In genomic region chr22:33921576-33922181, GRCh38 we compare ENCODE assay signal across 8 cellular contexts. TPM values are rescaled to one million over a fixed set of nuclear protein-coding genes. Genes with fewer than 3 reads are reported as not detected.
A peak's percentile ranks its signal among the peaks of the same experiment; 100 is the strongest.
DNase-seq lines count a peak whose midpoint lies in the region; ATAC-seq and TF ChIP-seq lines count a peak whose summit lies in the region.

No MANE protein-coding gene starts in this region.

- H3K14ac ChIP-seq in H9 (ENCODE audit: insufficient read depth, low read length): peak overlapping the region; percentile 62

- H4K20me1 ChIP-seq in H9 (ENCODE audit: control insufficient read depth, insufficient read depth, insufficient read length): no peaks in the 10 kb centered on the region

- no peaks in the 10 kb centered on the region for H3K79me1 ChIP-seq in H9 (ENCODE audit: insufficient read depth, low read depth, low read length, poor library complexity, severe bottlenecking)

- no peaks in the 10 kb centered on the region for H3K9me3 ChIP-seq in H9 (ENCODE audit: control insufficient read depth, low read depth, low read length)
- no peaks in the 10 kb centered on the region for H3K9me3 ChIP-seq in SK-N-MC (ENCODE audit: low read depth, low read length)

- no peaks in the 10 kb centered on the region for H3K79me2 ChIP-seq in ACC112 (ENCODE audit: control insufficient read depth, insufficient read depth, low read length, unreplicated experiment)
- peaks cover 31% of the 10 kb centered on the region for H3K79me2 ChIP-seq in H9 (ENCODE audit: insufficient read depth, low read length)

- no peak overlapping the region for H2BK120ac ChIP-seq in H9 (ENCODE audit: low read depth, low read length, poor library complexity, severe bottlenecking)

- peak overlapping the region; percentile 80 for H3K18ac ChIP-seq in H9 (ENCODE audit: insufficient read length, low read depth, low read length)

- H3K36me3 ChIP-seq in ACC112 (ENCODE audit: insufficient read depth, low read length) (no peaks in the 10 kb centered on the region), SK-N-MC (ENCODE audit: insufficient read depth, low read length) (no peaks in the 10 kb centered on the region)

- ATAC-seq in GM18861 (IDR thresholded peaks at IDR 0.05; ENCODE audit: unreplicated experiment): no peak

- H4K5ac ChIP-seq in H9 (ENCODE audit: insufficient read length, low read depth, low read length): no peak overlapping the region

- H2BK20ac ChIP-seq in H9 (ENCODE audit: low read depth, low read length, poor library complexity, severe bottlenecking): no peak overlapping the region

- peaks cover 30% of the 10 kb centered on the region; the same call in 1 of the 2 replicates for H3K27me3 ChIP-seq in ACC112 (ENCODE audit: insufficient read depth, low read length)
- H3K27me3 ChIP-seq in H9 (ENCODE audit: insufficient read depth, low read length): no peaks in the 10 kb centered on the region; the same call in 1 of the 2 replicates
- no peaks in the 10 kb centered on the region for H3K27me3 ChIP-seq in layer of hippocampus (ENCODE audit: control insufficient read depth, insufficient read depth, low read length)

- H3K9me3 Mint-ChIP-seq in H9: no peaks in the 10 kb centered on the region

- H3K4me2 ChIP-seq in H9 (ENCODE audit: insufficient read depth, insufficient read length, low read length): peak overlapping the region; percentile 97

- no peaks in the 10 kb centered on the region for H3K4me1 ChIP-seq in ACC112 (ENCODE audit: control insufficient read depth, insufficient read depth, low read length, unreplicated experiment)
- H3K4me1 ChIP-seq in H9 (ENCODE audit: insufficient read depth, low read length): peaks cover 7% of the 10 kb centered on the region; the same call in 1 of the 2 replicates

- peaks cover 0 to 4% (median under 1%) of the 10 kb centered on the region in 3 experiments; a peak in 3 of 7 replicates for H3K36me3 Mint-ChIP-seq in H9 (ENCODE audit: insufficient read depth in 1 of 3, low read depth in 3 of 3)

- no peak overlapping the region for H2BK5ac ChIP-seq in H9 (ENCODE audit: insufficient read length, low read length)

- H4K91ac ChIP-seq in H9 (ENCODE audit: insufficient read length, low read depth, low read length): no peak overlapping the region

- peaks cover 45 to 59% of the 10 kb centered on the region in 2 experiments for H3K4me1 Mint-ChIP-seq in H9

- H3K4ac ChIP-seq in H9 (ENCODE audit: low read depth, low read length): no peak overlapping the region

- H3K23me2 ChIP-seq in H9 (ENCODE audit: insufficient read length, low read depth, low read length, poor library complexity, severe bottlenecking): peaks cover 25% of the 10 kb centered on the region

- peaks cover 18% of the 10 kb centered on the region for H3K27me3 Mint-ChIP-seq in H9 (ENCODE audit: low read depth)

- H4K8ac ChIP-seq in H9 (replicated peaks; ENCODE audit: insufficient read length, low read depth, low read length): no peak overlapping the region

- TF ChIP-seq CTCF in H9 (conservative IDR thresholded peaks at IDR 0.05) (no peak), coronary artery (IDR thresholded peaks at IDR 0.05) (no peak)

- no peak overlapping the region for H2BK15ac ChIP-seq in H9 (ENCODE audit: low read depth, low read length)

- H2AK5ac ChIP-seq in H9 (ENCODE audit: insufficient read length, low read length): no peak overlapping the region

- DNase-seq in H9: peak; percentile 88
- DNase-seq in SK-N-MC (ENCODE audit: low read depth, low spot score): no peak
- peak; percentile 79 for DNase-seq in coronary artery (ENCODE audit: low spot score)
- peak; percentile 14 for DNase-seq in stimulated activated CD4-positive, alpha-beta T cell treated with anti-CD3 and anti-CD28 coated beads, Interleukin-1b, Interleukin-23, amount 100 ng/mL, for 48 hours
- DNase-seq in effector CD8-positive, alpha-beta T cell (lab: John Stamatoyannopoulos, UW): no peak

- no peak overlapping the region for H3K23ac ChIP-seq in H9 (ENCODE audit: insufficient read length, low read depth, low read length)

- peak overlapping the region; percentile 85 to 94 for H3K4me3 Mint-ChIP-seq in H9

- H3K56ac ChIP-seq in H9 (ENCODE audit: insufficient read length, low read depth, low read length): no peak overlapping the region

- H2AFZ ChIP-seq in ACC112 (ENCODE audit: low read length, unreplicated experiment) (peak overlapping the region; percentile 91), H9 (ENCODE audit: low read length) (no peak overlapping the region)

- H3K27ac ChIP-seq in ACC112 (ENCODE audit: low read depth, low read length) (no peak overlapping the region), H9 (ENCODE audit: insufficient read length, low read depth, low read length) (no peak overlapping the region), SK-N-MC (no peak overlapping the region), coronary artery (peak overlapping the region; percentile 75 to 87), layer of hippocampus (ENCODE audit: low read depth, low read length) (peak overlapping the region; percentile 71)

- H3K27ac Mint-ChIP-seq in H9: peak overlapping the region; percentile 72 to 97 (median 85)

- H3K9ac ChIP-seq in H9 (ENCODE audit: extremely low read depth, insufficient read length, low read length): peak overlapping the region; percentile 57
- no peak overlapping the region for H3K9ac ChIP-seq in SK-N-MC (ENCODE audit: insufficient read length)

- H3K4me3 ChIP-seq in ACC112 (ENCODE audit: low read depth, low read length) (peak overlapping the region; percentile 75), SK-N-MC (peak overlapping the region; percentile 57), coronary artery (peak overlapping the region; percentile 91)

- no CpG with 5 or more reads among the region's 37 CpGs for WGBS in H9 (ENCODE audit: extremely low coverage, insufficient read length, low lambda C conversion rate)

- no peak overlapping the region for H2BK12ac ChIP-seq in H9 (ENCODE audit: insufficient read length, low read depth, low read length)

- H3T11ph ChIP-seq in H9 (ENCODE audit: low read length): no peak overlapping the region

RNA-seq across cellular contexts. Expression of gene LARGE1, which starts 1.4 kb away (rescaled TPM):
- 41.7 and 43.5 TPM in 2 replicates for total RNA-seq in H9 (2021)

Comparison
In these comparisons a context has a peak if more than half of its experiments do, and no peak if none do; other contexts are left out.
1. H3K27ac ChIP-seq: peak in coronary artery (2 of 2) and layer of hippocampus (single experiment); none in ACC112 (single experiment), H9 (single experiment) and SK-N-MC (single experiment).
2. DNase-seq: peak in H9 (single experiment), coronary artery (single experiment) and stimulated activated CD4-positive, alpha-beta T cell treated with anti-CD3 and anti-CD28 coated beads, Interleukin-1b, Interleukin-23, amount 100 ng/mL, for 48 hours (single experiment); none in SK-N-MC (single experiment) and effector CD8-positive, alpha-beta T cell (single experiment).
3. Peak in every context shown above with its lines, with median percentiles within 50 percentile points of each other: H3K4me3 ChIP-seq.